In the genomic region with DNA sequence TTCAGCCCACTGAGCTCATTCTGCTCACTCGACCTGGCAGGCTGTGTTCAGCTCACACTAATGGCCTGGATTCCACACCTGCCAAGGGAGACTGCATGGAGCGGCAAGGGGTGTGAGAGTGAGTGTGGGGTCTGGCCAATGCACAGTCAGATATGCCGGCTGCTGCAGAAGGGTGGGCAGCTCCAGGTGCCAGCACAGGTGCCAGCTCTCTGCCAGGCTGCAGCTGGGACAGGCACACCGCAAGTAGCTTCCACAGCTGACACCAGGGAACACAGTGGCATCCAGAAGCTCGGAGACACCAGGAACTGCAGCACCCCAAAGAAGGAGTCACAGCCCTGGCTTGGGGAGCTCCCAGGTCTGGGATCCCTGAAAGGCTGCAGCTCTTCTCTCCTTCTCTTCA, we compare ENCODE assay signal across 28 cellular contexts.
"Had no signal": no experiment of that assay in that cellular context is flagged by ENCODE, and none has a peak within 500 bp of the region (broad histone marks: within the 10 kb centered on the region; RNA-seq: fewer than 3 reads in every experiment).

No MANE protein-coding gene starts in this region.

- H3K27ac Mint-ChIP-seq: activated CD4-positive, alpha-beta memory T cell treated with anti-CD3 and anti-CD28 coated beads for 36 hours; activated CD4-positive, alpha-beta T cell treated with anti-CD3 and anti-CD28 coated beads for 36 hours; activated CD4-positive, alpha-beta T cell treated with anti-CD3 and anti-CD28 coated beads, Interleukin-2, amount 10 ng/mL, durations not matched to agents 24 days and 14 days; activated naive CD4-positive, alpha-beta T cell treated with anti-CD3 and anti-CD28 coated beads, Interleukin-2, amount 10 ng/mL, durations not matched to agents 7 days and 5 days; activated naive CD4-positive, alpha-beta T cell treated with anti-CD3 and anti-CD28 coated beads, Interleukin-2, amount 50 U/mL, for 72 hours; activated naive CD8-positive, alpha-beta T cell treated with anti-CD3 and anti-CD28 coated beads, Interleukin-2, amount 10 ng/mL, durations not matched to agents 7 days and 5 days; activated T-cell treated with anti-CD3 and anti-CD28 coated beads, Interleukin-2, amount 50 U/mL, for 24 hours; activated T-cell treated with anti-CD3 and anti-CD28 coated beads, Interleukin-2, amount 50 U/mL, for 72 hours; brain; effector memory CD8-positive, alpha-beta T cell had no signal

- H3K36me3 Mint-ChIP-seq: activated CD4-positive, alpha-beta memory T cell treated with anti-CD3 and anti-CD28 coated beads for 36 hours; activated naive CD4-positive, alpha-beta T cell treated with anti-CD3 and anti-CD28 coated beads, Interleukin-2, amount 10 ng/mL, durations not matched to agents 7 days and 5 days had no signal

- H3K9me3 Mint-ChIP-seq: activated CD4-positive, alpha-beta T cell treated with anti-CD3 and anti-CD28 coated beads, Interleukin-2, amount 10 ng/mL, durations not matched to agents 24 days and 14 days; activated naive CD4-positive, alpha-beta T cell treated with anti-CD3 and anti-CD28 coated beads, Interleukin-2, amount 10 ng/mL, durations not matched to agents 7 days and 5 days; activated T-cell treated with anti-CD3 and anti-CD28 coated beads, Interleukin-2, amount 50 U/mL, for 72 hours; effector memory CD8-positive, alpha-beta T cell had no signal

- H3K27me3 ChIP-seq: ascending aorta, breast epithelium, cardiac muscle cell, esophagus squamous epithelium, gastroesophageal sphincter had no signal

- H3K27me3 Mint-ChIP-seq: activated CD4-positive, alpha-beta memory T cell treated with anti-CD3 and anti-CD28 coated beads for 36 hours; activated naive CD4-positive, alpha-beta T cell treated with anti-CD3 and anti-CD28 coated beads, Interleukin-2, amount 10 ng/mL, durations not matched to agents 7 days and 5 days; activated naive CD8-positive, alpha-beta T cell treated with anti-CD3 and anti-CD28 coated beads, Interleukin-2, amount 10 ng/mL, durations not matched to agents 7 days and 5 days; brain had no signal

- H3K4me3 ChIP-seq: ascending aorta, breast epithelium, cardiac muscle cell, esophagus squamous epithelium, gastroesophageal sphincter had no signal

- H3K27ac ChIP-seq: ascending aorta, breast epithelium, cardiac muscle cell, epithelial cell of prostate, esophagus squamous epithelium, gastroesophageal sphincter had no signal

- ATAC-seq: activated CD4-positive, alpha-beta T cell treated with anti-CD3 and anti-CD28 coated beads for 36 hours; activated naive CD4-positive, alpha-beta T cell treated with anti-CD3 and anti-CD28 coated beads, Interleukin-2, amount 50 U/mL, for 72 hours; activated T-cell treated with anti-CD3 and anti-CD28 coated beads, Interleukin-2, amount 50 U/mL, for 72 hours; effector memory CD8-positive, alpha-beta T cell; gastroesophageal sphincter had no signal

- H3K4me3 Mint-ChIP-seq: activated CD4-positive, alpha-beta memory T cell treated with anti-CD3 and anti-CD28 coated beads for 36 hours; activated CD4-positive, alpha-beta T cell treated with anti-CD3 and anti-CD28 coated beads for 36 hours; activated CD4-positive, alpha-beta T cell treated with anti-CD3 and anti-CD28 coated beads, Interleukin-2, amount 10 ng/mL, durations not matched to agents 24 days and 14 days; activated naive CD4-positive, alpha-beta T cell treated with anti-CD3 and anti-CD28 coated beads, Interleukin-2, amount 10 ng/mL, durations not matched to agents 7 days and 5 days; activated naive CD8-positive, alpha-beta T cell treated with anti-CD3 and anti-CD28 coated beads, Interleukin-2, amount 10 ng/mL, durations not matched to agents 7 days and 5 days; activated T-cell treated with anti-CD3 and anti-CD28 coated beads, Interleukin-2, amount 50 U/mL, for 24 hours; activated T-cell treated with anti-CD3 and anti-CD28 coated beads, Interleukin-2, amount 50 U/mL, for 72 hours; brain; effector memory CD8-positive, alpha-beta T cell had no signal

- H3K4me1 Mint-ChIP-seq: activated CD4-positive, alpha-beta T cell treated with anti-CD3 and anti-CD28 coated beads, Interleukin-2, amount 10 ng/mL, durations not matched to agents 24 days and 14 days; activated naive CD4-positive, alpha-beta T cell treated with anti-CD3 and anti-CD28 coated beads, Interleukin-2, amount 10 ng/mL, durations not matched to agents 7 days and 5 days had no signal

- H3K4me1 ChIP-seq: ascending aorta, breast epithelium, esophagus squamous epithelium, gastroesophageal sphincter had no signal

- H3K36me3 ChIP-seq: ascending aorta, breast epithelium, cardiac muscle cell had no signal

- H3K9me3 ChIP-seq: breast epithelium had no signal

- DNase-seq: activated CD4-positive, alpha-beta memory T cell treated with anti-CD3 and anti-CD28 coated beads for 36 hours; activated CD4-positive, alpha-beta T cell treated with anti-CD3 and anti-CD28 coated beads for 36 hours; activated CD4-positive, alpha-beta T cell treated with anti-CD3 and anti-CD28 coated beads, Interleukin-2, amount 10 ng/mL, durations not matched to agents 24 days and 14 days; activated CD4-positive, CD25-positive, alpha-beta regulatory T cell; activated CD4-positive, CD25-positive, alpha-beta regulatory T cell treated with anti-CD3 and anti-CD28 coated beads, Interleukin-2, amount 50 U/mL, for 72 hours; activated CD8-positive, alpha-beta memory T cell treated with anti-CD3 and anti-CD28 coated beads, Interleukin-2, amount 50 U/mL, for 48 hours; activated gamma-delta T cell; activated naive CD4-positive, alpha-beta T cell; activated naive CD4-positive, alpha-beta T cell treated with anti-CD3 and anti-CD28 coated beads, Interleukin-2, amount 10 ng/mL, durations not matched to agents 7 days and 5 days; activated naive CD8-positive, alpha-beta T cell treated with anti-CD3 and anti-CD28 coated beads, Interleukin-2, amount 10 ng/mL, durations not matched to agents 7 days and 5 days; activated T-cell treated with anti-CD3 and anti-CD28 coated beads for 4 hours; activated T-cell treated with anti-CD3 and anti-CD28 coated beads, Interleukin-2, amount 50 U/mL, for 24 hours; activated T-cell treated with anti-CD3 and anti-CD28 coated beads, Interleukin-2, amount 50 U/mL, for 72 hours; cortex of kidney; dermis blood vessel endothelial cell; effector CD4-positive, alpha-beta T cell; effector memory CD8-positive, alpha-beta T cell; esophagus squamous epithelium; foreskin melanocyte; head of caudate nucleus; T-helper 2 cell had no signal
